Comparison of ENCODE assay signal across 7 cellular contexts in genomic region chr4:93285346-93285745, GRCh38.
"Had no signal": no experiment of that assay in that cellular context is flagged by ENCODE, and none has a peak within 500 bp of the region (broad histone marks: within the 10 kb centered on the region; RNA-seq: fewer than 3 reads in every experiment).

No MANE protein-coding gene starts in this region.

- DNase-seq: GM23248, GOT3, H7, HCEC 1CT, KBM-7 had no signal

- H3K27ac ChIP-seq: GM23248, KMS-11 had no signal

- H3K9ac ChIP-seq: GM23248, KMS-11 had no signal

- H3K4me3 ChIP-seq: GM23248 had no signal

- H2AFZ ChIP-seq: GM23248 had no signal

- H3K4me2 ChIP-seq: KMS-11 had no signal

- FAIRE-seq: HTR-8/SVneo had no signal
